11 cellular contexts compared by ENCODE assay signal in the genomic region with DNA sequence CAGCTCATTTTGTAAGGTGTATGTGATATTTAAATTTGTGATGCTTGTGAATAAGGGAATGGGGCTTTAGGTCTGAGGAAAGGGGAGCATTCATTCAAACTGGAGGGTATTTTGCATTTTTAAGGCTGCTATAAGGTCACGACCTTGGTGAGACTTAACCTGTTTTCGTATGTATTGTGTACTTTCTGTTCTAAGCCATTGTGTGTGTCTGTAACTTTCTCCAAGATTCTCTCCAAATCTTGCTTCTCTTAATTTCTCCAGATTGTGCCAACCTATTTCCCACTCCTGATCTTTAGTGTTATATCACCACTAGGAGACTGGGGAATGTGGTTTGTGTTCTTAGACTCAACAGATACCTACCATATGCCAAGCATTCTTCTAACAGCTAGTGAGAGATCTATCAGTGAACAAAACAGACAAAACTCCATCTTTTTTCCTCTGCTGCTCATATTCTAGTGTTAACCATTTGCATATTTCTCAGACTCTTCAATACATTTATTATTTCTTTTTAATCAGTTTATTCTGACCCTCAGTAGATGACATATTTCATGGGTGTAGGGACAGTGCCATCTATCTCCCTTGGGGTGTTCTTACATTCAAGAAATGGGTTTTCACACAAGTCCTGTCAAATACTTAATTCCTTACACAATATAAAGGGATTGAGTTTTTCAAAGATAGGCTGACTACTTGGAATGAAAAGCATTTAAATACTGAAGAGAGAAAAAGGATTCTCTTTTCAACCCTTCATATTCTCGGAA. TPM values are rescaled to one million over a fixed set of nuclear protein-coding genes. Genes with fewer than 3 reads are reported as not detected.
DNase-seq lines count a peak whose midpoint lies in the region; ATAC-seq, FAIRE-seq and TF ChIP-seq lines count a peak whose summit lies in the region.
"Had no signal": no experiment of that assay in that cellular context is flagged by ENCODE, and none has a peak within 500 bp of the region (broad histone marks: within the 10 kb centered on the region; RNA-seq: fewer than 3 reads in every experiment).

No MANE protein-coding gene starts in this region.

- no peaks in the 10 kb centered on the region for H3K4me1 ChIP-seq in trophoblast cell (ENCODE audit: control insufficient read depth in 1 of 2, insufficient read depth in 2 of 2, low read length in 2 of 2)
- H3K4me1 ChIP-seq: SJCRH30 had no signal

- H2BK120ac ChIP-seq in trophoblast cell (ENCODE audit: insufficient read depth, low read length, poor library complexity) = no peak overlapping the region

- peak; percentile 29 for TF ChIP-seq CTCF in activated CD8-positive, alpha-beta T cell treated with anti-CD3 and anti-CD28 coated beads for 36 hours (IDR thresholded peaks at IDR 0.05)

- H2AK5ac ChIP-seq in trophoblast cell (ENCODE audit: low read length) = no peak overlapping the region

- no peak overlapping the region for H3K27ac ChIP-seq in trophoblast cell (ENCODE audit: low read depth, low read length)
- H3K27ac ChIP-seq: SJCRH30 had no signal

- FAIRE-seq in islet of Langerhans (lab: Jason Lieb, UNC) = peak; percentile 79

- H3K18ac ChIP-seq in trophoblast cell (ENCODE audit: low read length) = no peak overlapping the region

- no peak overlapping the region for H2BK12ac ChIP-seq in trophoblast cell (ENCODE audit: low read length)

- no peaks in the 10 kb centered on the region for H3K79me1 ChIP-seq in trophoblast cell (ENCODE audit: low read length)

- no peak overlapping the region for H3K4ac ChIP-seq in trophoblast cell (ENCODE audit: low read depth, low read length)

- no peaks in the 10 kb centered on the region for H3K9me3 Mint-ChIP-seq in activated CD8-positive, alpha-beta T cell treated with anti-CD3 and anti-CD28 coated beads for 36 hours
- H3K9me3 Mint-ChIP-seq in activated CD8-positive, alpha-beta T cell treated with anti-CD3 and anti-CD28 coated beads, Interleukin-2, amount 10 ng/mL, durations not matched to agents 7 days and 5 days (ENCODE audit: insufficient read depth) = no peaks in the 10 kb centered on the region
- H3K9me3 Mint-ChIP-seq: activated T-cell treated with anti-CD3 and anti-CD28 coated beads, Interleukin-2, amount 50 U/mL, for 72 hours had no signal

- H3K4me1 Mint-ChIP-seq in activated CD8-positive, alpha-beta T cell treated with anti-CD3 and anti-CD28 coated beads for 36 hours (ENCODE audit: low read depth) = peaks cover 14% of the 10 kb centered on the region
- peaks cover 3% of the 10 kb centered on the region for H3K4me1 Mint-ChIP-seq in activated CD8-positive, alpha-beta T cell treated with anti-CD3 and anti-CD28 coated beads, Interleukin-2, amount 10 ng/mL, durations not matched to agents 7 days and 5 days (ENCODE audit: low read depth)

- no peak for ATAC-seq in activated CD8-positive, alpha-beta T cell treated with anti-CD3 and anti-CD28 coated beads for 36 hours
- ATAC-seq in activated CD8-positive, alpha-beta T cell treated with anti-CD3 and anti-CD28 coated beads, Interleukin-2, amount 10 ng/mL, durations not matched to agents 7 days and 5 days = no peak
- ATAC-seq in GM21786 (IDR thresholded peaks at IDR 0.05; ENCODE audit: unreplicated experiment) (no peak), GM18861 (IDR thresholded peaks at IDR 0.05; ENCODE audit: unreplicated experiment) (no peak)
- ATAC-seq: activated T-cell treated with anti-CD3 and anti-CD28 coated beads, Interleukin-2, amount 50 U/mL, for 72 hours had no signal

- no peak overlapping the region for H3K9ac ChIP-seq in trophoblast cell (ENCODE audit: low read length)

- H3K23ac ChIP-seq in trophoblast cell (ENCODE audit: low read length) = no peak overlapping the region

- intact Hi-C loops in activated CD8-positive, alpha-beta T cell treated with anti-CD3 and anti-CD28 coated beads for 36 hours (cut with micrococcal nuclease) = no loop called here

- no peak overlapping the region for H3K14ac ChIP-seq in trophoblast cell (ENCODE audit: low read length)

- H3K79me2 ChIP-seq in trophoblast cell (ENCODE audit: control insufficient read depth, insufficient read depth, low read length, poor library complexity) = no peaks in the 10 kb centered on the region

- H3K4me3 Mint-ChIP-seq in activated CD8-positive, alpha-beta T cell treated with anti-CD3 and anti-CD28 coated beads for 36 hours = no peak overlapping the region
- H3K4me3 Mint-ChIP-seq in activated CD8-positive, alpha-beta T cell treated with anti-CD3 and anti-CD28 coated beads, Interleukin-2, amount 10 ng/mL, durations not matched to agents 7 days and 5 days = no peak overlapping the region
- H3K4me3 Mint-ChIP-seq: activated T-cell treated with anti-CD3 and anti-CD28 coated beads, Interleukin-2, amount 50 U/mL, for 72 hours had no signal

- no peak for DNase-seq in activated CD8-positive, alpha-beta T cell treated with anti-CD3 and anti-CD28 coated beads for 36 hours
- no peak for DNase-seq in activated CD8-positive, alpha-beta T cell treated with anti-CD3 and anti-CD28 coated beads, Interleukin-2, amount 10 ng/mL, durations not matched to agents 7 days and 5 days
- DNase-seq in astrocyte of the hippocampus (ENCODE audit: low read depth, low spot score) = peak; percentile 21
- no peak for DNase-seq in NAMALWA (ENCODE audit: low spot score)
- no peak for DNase-seq in trophoblast cell
- DNase-seq: activated T-cell treated with anti-CD3 and anti-CD28 coated beads, Interleukin-2, amount 50 U/mL, for 72 hours; effector CD8-positive, alpha-beta T cell; SJCRH30 had no signal

- no peak overlapping the region for H4K8ac ChIP-seq in trophoblast cell (ENCODE audit: low read depth, low read length)

- no peaks in the 10 kb centered on the region for H3K27me3 Mint-ChIP-seq in activated CD8-positive, alpha-beta T cell treated with anti-CD3 and anti-CD28 coated beads for 36 hours
- H3K27me3 Mint-ChIP-seq in activated CD8-positive, alpha-beta T cell treated with anti-CD3 and anti-CD28 coated beads, Interleukin-2, amount 10 ng/mL, durations not matched to agents 7 days and 5 days (ENCODE audit: low read depth) = no peaks in the 10 kb centered on the region

- H3K9me3 ChIP-seq in trophoblast cell (ENCODE audit: insufficient read depth, low read depth, low read length) = no peaks in the 10 kb centered on the region
- H3K9me3 ChIP-seq: SJCRH30 had no signal

- no peaks in the 10 kb centered on the region for H3K27me3 ChIP-seq in trophoblast cell (ENCODE audit: insufficient read depth, low read length)
- H3K27me3 ChIP-seq: SJCRH30 had no signal

- CTCF ChIA-PET in activated CD8-positive, alpha-beta T cell treated with anti-CD3 and anti-CD28 coated beads for 36 hours (lab: Charles Lee) = interaction anchor here (0.6 to 1.1 kb wide), 2 partner anchors 12 to 497 kb away, joined by 3 read pairs; no protein-coding TSS in a partner anchor
- CTCF ChIA-PET in activated CD8-positive, alpha-beta T cell treated with anti-CD3 and anti-CD28 coated beads, Interleukin-2, amount 10 ng/mL, durations not matched to agents 7 days and 5 days (lab: Charles Lee) = interaction anchor here (0.6 to 2.9 kb wide), 4 partner anchors 11 to 531 kb away, joined by 3 to 13 read pairs (median 4); no protein-coding TSS in a partner anchor

- no peak overlapping the region for H3K27ac Mint-ChIP-seq in activated CD8-positive, alpha-beta T cell treated with anti-CD3 and anti-CD28 coated beads for 36 hours
- H3K27ac Mint-ChIP-seq in activated CD8-positive, alpha-beta T cell treated with anti-CD3 and anti-CD28 coated beads, Interleukin-2, amount 10 ng/mL, durations not matched to agents 7 days and 5 days = no peak overlapping the region
- H3K27ac Mint-ChIP-seq: activated T-cell treated with anti-CD3 and anti-CD28 coated beads, Interleukin-2, amount 50 U/mL, for 72 hours had no signal

- no CpG with 5 or more reads among the region's 3 CpGs for WGBS in trophoblast cell (ENCODE audit: extremely low coverage, insufficient coverage, insufficient read length)

- H3K4me3 ChIP-seq in trophoblast cell (ENCODE audit: low read depth, low read length) = no peak overlapping the region
- H3K4me3 ChIP-seq: SJCRH30 had no signal

- H3K4me2 ChIP-seq in trophoblast cell (ENCODE audit: low read length) = no peak overlapping the region

- no peak overlapping the region for H2AFZ ChIP-seq in trophoblast cell (ENCODE audit: insufficient read depth, low read length, poor library complexity)

- H3K36me3 ChIP-seq in trophoblast cell (ENCODE audit: control insufficient read depth in 1 of 2, insufficient read depth in 2 of 2, low read length in 2 of 2) = peaks cover 8 to 17% of the 10 kb centered on the region in 2 experiments

- no peak overlapping the region for H4K91ac ChIP-seq in trophoblast cell (ENCODE audit: low read depth, low read length)

- H4K12ac ChIP-seq in trophoblast cell (ENCODE audit: low read depth, low read length) = no peak overlapping the region

- H2BK5ac ChIP-seq in trophoblast cell (ENCODE audit: low read depth, low read length, poor library complexity) = no peak overlapping the region

- H3K36me3 Mint-ChIP-seq in activated CD8-positive, alpha-beta T cell treated with anti-CD3 and anti-CD28 coated beads for 36 hours (ENCODE audit: low read depth) = no peaks in the 10 kb centered on the region
- peaks cover 14% of the 10 kb centered on the region for H3K36me3 Mint-ChIP-seq in activated CD8-positive, alpha-beta T cell treated with anti-CD3 and anti-CD28 coated beads, Interleukin-2, amount 10 ng/mL, durations not matched to agents 7 days and 5 days (ENCODE audit: low read depth)

- POLR2A ChIA-PET in activated CD8-positive, alpha-beta T cell treated with anti-CD3 and anti-CD28 coated beads for 36 hours (lab: Charles Lee) = no interaction called here
- POLR2A ChIA-PET in activated CD8-positive, alpha-beta T cell treated with anti-CD3 and anti-CD28 coated beads, Interleukin-2, amount 10 ng/mL, durations not matched to agents 7 days and 5 days (lab: Charles Lee) = no interaction called here

RNA-seq across cellular contexts. Expression of a gene that starts 27.5 kb away (rescaled TPM):
- 1 to 10 TPM; 3.1 to 3.7 TPM for total RNA-seq in activated CD8-positive, alpha-beta T cell treated with anti-CD3 and anti-CD28 coated beads for 36 hours
- 10 to 100 TPM; 10.7 to 12.0 TPM for total RNA-seq in activated CD8-positive, alpha-beta T cell treated with anti-CD3 and anti-CD28 coated beads, Interleukin-2, amount 10 ng/mL, durations not matched to agents 7 days and 5 days
- polyA plus RNA-seq in trophoblast cell (2013) = 250 and 251 TPM in 2 replicates
